In the genomic region with DNA sequence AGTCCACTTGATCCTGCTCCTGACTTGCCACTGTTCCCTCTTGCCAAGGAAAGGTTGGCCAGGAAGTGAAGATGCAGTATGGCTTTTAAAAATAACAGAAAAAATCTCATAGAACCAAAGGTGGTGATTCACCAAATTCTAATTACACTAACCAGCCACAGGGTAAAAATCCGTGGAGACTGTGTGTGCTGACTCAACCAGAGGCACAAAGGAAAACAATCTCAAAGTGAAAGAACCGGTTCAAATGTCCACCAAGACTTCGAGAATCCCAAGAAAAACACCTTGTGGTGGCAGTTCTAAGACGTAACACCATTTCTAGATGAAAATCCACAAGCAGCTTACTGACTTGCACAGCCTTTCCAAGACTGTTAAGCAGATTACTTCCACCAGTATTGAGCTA, we compare ENCODE assay signal across 12 cellular contexts.
DNase-seq lines count a peak whose midpoint lies in the region; ATAC-seq and TF ChIP-seq lines count a peak whose summit lies in the region.
"Had no signal": no experiment of that assay in that cellular context is flagged by ENCODE, and none has a peak within 500 bp of the region (broad histone marks: within the 10 kb centered on the region; RNA-seq: fewer than 3 reads in every experiment).

No MANE protein-coding gene starts in this region.

- no peak for TF ChIP-seq CTCF in WERI-Rb-1 (IDR thresholded peaks at IDR 0.05; ENCODE audit: low read depth, low read length)
- peak; percentile 7 for TF ChIP-seq CTCF in fibroblast of pulmonary artery (IDR thresholded peaks at IDR 0.05; ENCODE audit: low read length, missing control alignments)

- H3K27me3 ChIP-seq in WERI-Rb-1 (ENCODE audit: insufficient read depth, low read depth, severe bottlenecking), result no peaks in the 10 kb centered on the region

- no peaks in the 10 kb centered on the region for H3K9me3 ChIP-seq in WERI-Rb-1 (ENCODE audit: severe bottlenecking)

- H3K36me3 ChIP-seq in WERI-Rb-1, result no peaks in the 10 kb centered on the region

- peak overlapping the region; percentile 53 for H3K27ac ChIP-seq in WERI-Rb-1

- DNase-seq in SIG-M5 treated with dmso at 0.1 percent for 504 hours (lab: John Stamatoyannopoulos, UW; ENCODE audit: unreplicated experiment) (peak; percentile 46), SIG-M5 (lab: John Stamatoyannopoulos, UW) (no peak), WERI-Rb-1 (peak; percentile 27), fibroblast of pulmonary artery (ENCODE audit: low read depth) (peak; percentile 42), NCI-H2227 treated with DMSO at 0.1 percent for 48 hours (lab: John Stamatoyannopoulos, UW) (no peak), 8988T (no peak), NCI-H187 (lab: John Stamatoyannopoulos, UW) (no peak)
- DNase-seq: activated naive CD8-positive, alpha-beta T cell treated with anti-CD3 and anti-CD28 coated beads, Interleukin-2, amount 10 ng/mL, durations not matched to agents 7 days and 5 days; kidney; NCI-H1930; stimulated activated CD4-positive, alpha-beta T cell treated with anti-CD3 and anti-CD28 coated beads, Interleukin-1b, Interleukin-23, amount 100 ng/mL, for 48 hours had no signal

- ATAC-seq in GM21515 (IDR thresholded peaks at IDR 0.05; ENCODE audit: unreplicated experiment), result no peak

- H3K4me3 ChIP-seq in WERI-Rb-1 (ENCODE audit: low read depth, low read length), result no peak overlapping the region; the same call in 1 of the 2 replicates
- no peak overlapping the region for H3K4me3 ChIP-seq in fibroblast of pulmonary artery (replicated peaks; ENCODE audit: low read depth, low read length)

Comparison
In these comparisons a context has a peak if more than half of its experiments do, and no peak if none do; other contexts are left out.
1. DNase-seq: peak in SIG-M5 treated with dmso at 0.1 percent for 504 hours (single experiment), WERI-Rb-1 (single experiment) and fibroblast of pulmonary artery (single experiment); none in SIG-M5 (single experiment), NCI-H2227 treated with DMSO at 0.1 percent for 48 hours (single experiment), 8988T (single experiment) and NCI-H187 (0 of 2).